In the genomic region with DNA sequence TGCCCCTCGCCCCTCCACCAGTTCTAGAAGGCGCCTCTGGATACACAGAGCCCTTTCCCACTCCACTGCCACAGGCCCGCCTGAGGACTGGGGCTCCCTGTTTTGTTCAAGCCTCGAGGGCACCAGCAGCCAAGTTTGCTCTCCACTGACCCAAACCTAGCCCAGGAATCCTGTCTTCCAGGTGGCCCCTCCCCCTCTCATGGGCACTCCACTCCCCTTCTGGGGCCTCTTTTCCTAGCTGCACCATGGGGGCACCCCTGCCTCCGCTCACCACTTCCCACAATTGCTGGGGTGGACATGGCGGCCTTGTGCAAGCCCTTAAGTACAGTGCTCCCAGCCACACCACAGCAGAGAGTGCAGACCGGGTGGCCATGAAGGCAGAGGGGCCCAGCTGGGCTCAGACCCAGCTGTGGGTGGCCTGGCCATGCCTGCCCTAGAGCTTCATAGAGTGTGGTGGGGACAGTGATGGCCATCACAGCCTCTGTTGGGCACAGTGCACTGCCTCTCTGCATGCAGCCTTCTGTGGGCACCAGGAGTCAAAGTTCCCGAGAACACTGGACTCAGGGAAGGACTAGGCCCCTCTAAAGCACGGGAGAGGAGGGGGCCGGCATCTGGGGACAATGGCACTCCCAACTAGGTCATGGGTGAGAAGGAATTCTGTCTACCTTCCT, we compare ENCODE assay signal across 9 cellular contexts. TPM values are rescaled to one million over a fixed set of nuclear protein-coding genes. Genes with fewer than 3 reads are reported as not detected.
DNase-seq lines count a peak whose midpoint lies in the region; ATAC-seq, FAIRE-seq and TF ChIP-seq lines count a peak whose summit lies in the region.
"Had no signal": no experiment of that assay in that cellular context is flagged by ENCODE, and none has a peak within 500 bp of the region (broad histone marks: within the 10 kb centered on the region; RNA-seq: fewer than 3 reads in every experiment).

No MANE protein-coding gene starts in this region.

- FAIRE-seq in H54 (lab: Jason Lieb, UNC): no peak

- 77% methylated on average over 10 of the region's 10 CpGs for WGBS in esophagus, 2 donors

- DNase-seq in type B pancreatic cell (ENCODE audit: extremely low spot score, unreplicated experiment) (no peak), left lobe of liver (ENCODE audit: low spot score) (no peak), H54 (ENCODE audit: insufficient read length, low spot score) (no peak)
- no peak for DNase-seq in T-helper 2 cell treated with Interferon-gamma antibody and Interleukin-4, amounts not matched to agents 5 μg/mL and 100 μg/mL, for 36 hours (ENCODE audit: low spot score)
- DNase-seq: NCI-H2227 treated with DMSO at 0.1 percent for 48 hours had no signal

- H3K9ac ChIP-seq in OCI-LY3 (ENCODE audit: low read length): no peak overlapping the region

- H3K4me1 ChIP-seq in OCI-LY3 (ENCODE audit: low read length) (peaks cover 26% of the 10 kb centered on the region), esophagus (ENCODE audit: control insufficient read depth in 2 of 2, insufficient read depth in 2 of 2, low read length in 1 of 2) (peaks cover 0 to 7% of the 10 kb centered on the region in 2 donors)

- H3K4me2 ChIP-seq in OCI-LY3 (ENCODE audit: low read length): peak overlapping the region; percentile 91

- H3K79me2 ChIP-seq in OCI-LY3 (ENCODE audit: low read length): peaks cover 3% of the 10 kb centered on the region; the same call in 1 of the 2 replicates

- H2AFZ ChIP-seq in OCI-LY3 (ENCODE audit: low read depth, low read length): no peak overlapping the region

- H3K27me3 Mint-ChIP-seq in nephron (ENCODE audit: low read depth) (peaks cover under 1% of the 10 kb centered on the region), type B pancreatic cell (no peaks in the 10 kb centered on the region)
- H3K27me3 Mint-ChIP-seq in T-helper 2 cell treated with Interferon-gamma antibody and Interleukin-4, amounts not matched to agents 5 μg/mL and 100 μg/mL, for 36 hours (ENCODE audit: low read depth): peaks cover 3% of the 10 kb centered on the region

- H3K4me3 Mint-ChIP-seq in nephron: peak overlapping the region; percentile 79 to 90 (median 87)
- no peak overlapping the region for H3K4me3 Mint-ChIP-seq in type B pancreatic cell
- no peak overlapping the region for H3K4me3 Mint-ChIP-seq in T-helper 2 cell treated with Interferon-gamma antibody and Interleukin-4, amounts not matched to agents 5 μg/mL and 100 μg/mL, for 36 hours

- H3K27ac ChIP-seq in OCI-LY3 (ENCODE audit: low read length) (no peak overlapping the region), esophagus (ENCODE audit: low read depth in 2 of 2, low read length in 1 of 2) (peak overlapping the region; percentile 80 to 86)

- H3K4me1 Mint-ChIP-seq in nephron (peaks cover 41% of the 10 kb centered on the region), type B pancreatic cell (ENCODE audit: unreplicated experiment) (peaks cover 15% of the 10 kb centered on the region)
- no peaks in the 10 kb centered on the region for H3K4me1 Mint-ChIP-seq in T-helper 2 cell treated with Interferon-gamma antibody and Interleukin-4, amounts not matched to agents 5 μg/mL and 100 μg/mL, for 36 hours (ENCODE audit: low read depth)

- H3K27ac Mint-ChIP-seq in nephron (peak overlapping the region; percentile 88 to 92 (median 90)), type B pancreatic cell (peak overlapping the region; percentile 46)
- H3K27ac Mint-ChIP-seq in T-helper 2 cell treated with Interferon-gamma antibody and Interleukin-4, amounts not matched to agents 5 μg/mL and 100 μg/mL, for 36 hours: no peak overlapping the region

- H3K27me3 ChIP-seq in OCI-LY3 (ENCODE audit: low read depth, low read length) (no peaks in the 10 kb centered on the region), esophagus (ENCODE audit: control insufficient read depth in 1 of 2, insufficient read depth in 2 of 2, low read length in 2 of 2) (no peaks in the 10 kb centered on the region)

- H3K9me3 ChIP-seq in OCI-LY3 (ENCODE audit: insufficient read depth, low read length): no peaks in the 10 kb centered on the region
- H3K9me3 ChIP-seq in esophagus (ENCODE audit: control insufficient read depth in 2 of 2, insufficient read depth in 1 of 2, low read depth in 1 of 2, low read length in 1 of 2): no peaks in the 10 kb centered on the region

- TF ChIP-seq CTCF in OCI-LY3 (IDR thresholded peaks at IDR 0.05; ENCODE audit: low read depth, low read length) (no peak), nephron (IDR thresholded peaks at IDR 0.05; ENCODE audit: unreplicated experiment in 3 of 3) (no peak), type B pancreatic cell (conservative IDR thresholded peaks at IDR 0.05) (no peak)

- ATAC-seq in left lobe of liver: no peak

- H3K36me3 Mint-ChIP-seq in nephron (ENCODE audit: low read depth) (peaks cover 5% of the 10 kb centered on the region), type B pancreatic cell (no peaks in the 10 kb centered on the region)
- H3K36me3 Mint-ChIP-seq in T-helper 2 cell treated with Interferon-gamma antibody and Interleukin-4, amounts not matched to agents 5 μg/mL and 100 μg/mL, for 36 hours (ENCODE audit: low read depth): no peaks in the 10 kb centered on the region
- H3K36me3 Mint-ChIP-seq: brain had no signal

- no peaks in the 10 kb centered on the region for H3K36me3 ChIP-seq in OCI-LY3 (replicated peaks; ENCODE audit: low read depth, low read length)
- H3K36me3 ChIP-seq in esophagus (ENCODE audit: control insufficient read depth in 2 of 2, insufficient read depth in 2 of 2, low read length in 1 of 2): peaks cover 0 to 2% of the 10 kb centered on the region in 2 donors

- no peaks in the 10 kb centered on the region for H3K9me3 Mint-ChIP-seq in nephron
- H3K9me3 Mint-ChIP-seq in type B pancreatic cell: no peaks in the 10 kb centered on the region
- H3K9me3 Mint-ChIP-seq in T-helper 2 cell treated with Interferon-gamma antibody and Interleukin-4, amounts not matched to agents 5 μg/mL and 100 μg/mL, for 36 hours: no peaks in the 10 kb centered on the region

- H3K4me3 ChIP-seq in OCI-LY3 (ENCODE audit: low read length) (no peak overlapping the region), esophagus (ENCODE audit: low read depth in 1 of 2, low read length in 2 of 2) (peak overlapping the region; percentile 41 to 63)

- TF ChIP-seq POLR2A in H54 (IDR thresholded peaks at IDR 0.05; ENCODE audit: low read depth, low read length): no peak

- H4K20me1 ChIP-seq in OCI-LY3 (ENCODE audit: insufficient read depth, low read length): 0 out of 2 replicates have a peak, but pooled peaks cover 8% of the 10 kb centered on the region

RNA-seq across cellular contexts. Expression of gene MYL9, which starts 1.3 kb away (rescaled TPM):
- polyA plus RNA-seq in esophagus: 100 to 1,000 TPM; 242 to 320 TPM
- 55.1 and 59.0 TPM in 2 replicates for total RNA-seq in type B pancreatic cell (ENCODE audit: low replicate concordance)
- 22.8 TPM for total RNA-seq in left lobe of liver

RNA-seq across cellular contexts. Expression of gene TGIF2, which starts 30.7 kb away (rescaled TPM):
- 1 to 10 TPM; 1.4 to 3.6 TPM for polyA plus RNA-seq in esophagus
- 26.9 and 43.5 TPM in 2 replicates for total RNA-seq in type B pancreatic cell (ENCODE audit: low replicate concordance)
- 4.6 TPM for total RNA-seq in left lobe of liver

Comparison
In these comparisons a context has a peak if more than half of its experiments do, and no peak if none do; other contexts are left out.
1. H3K4me3 Mint-ChIP-seq: peak in nephron (3 of 3); none in type B pancreatic cell (single experiment) and T-helper 2 cell treated with Interferon-gamma antibody and Interleukin-4, amounts not matched to agents 5 μg/mL and 100 μg/mL, for 36 hours (single experiment).